Comparison of ENCODE assay signal across 8 cellular contexts in the genomic region with DNA sequence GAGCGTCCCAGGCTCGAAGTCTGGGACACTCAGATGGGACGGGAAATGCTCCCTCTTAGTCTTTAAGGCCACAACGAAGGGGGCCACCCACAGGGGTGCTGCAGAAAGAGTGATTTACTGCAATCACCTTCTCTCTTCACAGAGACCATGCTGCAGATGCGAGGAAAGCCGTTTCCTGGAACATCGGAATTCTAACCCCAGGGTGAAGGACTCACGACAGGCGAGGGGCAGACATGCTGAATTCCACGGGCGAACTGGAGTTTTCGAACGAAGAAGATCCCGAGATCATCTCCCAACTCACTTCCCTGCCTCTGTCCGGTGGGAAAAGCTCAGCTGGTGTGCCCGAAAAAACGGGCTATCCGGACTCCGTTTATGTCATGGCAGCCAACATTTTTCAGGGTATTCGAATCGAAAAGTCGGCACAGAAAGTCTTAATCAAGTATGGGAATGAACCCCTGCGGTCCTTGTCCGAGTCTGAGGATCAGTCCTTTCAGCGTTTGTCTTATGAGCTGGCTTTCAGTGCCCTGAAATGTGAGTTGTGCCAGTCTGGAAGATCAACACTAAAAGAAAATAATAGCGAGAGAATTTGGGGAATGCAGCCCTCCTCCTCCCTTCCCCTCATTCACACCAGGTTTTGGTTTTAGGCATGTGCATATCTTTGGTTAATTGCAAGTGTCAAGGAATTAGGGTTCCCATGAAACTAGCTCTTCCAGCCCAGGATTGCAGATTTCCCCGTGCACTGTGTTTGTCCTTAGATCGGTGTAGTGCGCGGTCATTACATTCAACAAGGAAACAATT. TPM values are rescaled to one million over a fixed set of nuclear protein-coding genes. Genes with fewer than 3 reads are reported as not detected.
DNase-seq lines count a peak whose midpoint lies in the region; ATAC-seq and TF ChIP-seq lines count a peak whose summit lies in the region.

No MANE protein-coding gene starts in this region.

- H3K4me3 ChIP-seq in ascending aorta = peak overlapping the region; percentile 54 to 70
- peak overlapping the region; percentile 91 for H3K4me3 ChIP-seq in thoracic aorta

- peak overlapping the region; percentile 63 for H3K4me3 Mint-ChIP-seq in activated naive CD4-positive, alpha-beta T cell treated with anti-CD3 and anti-CD28 coated beads for 36 hours

- peaks cover 21% of the 10 kb centered on the region for H3K27me3 Mint-ChIP-seq in activated naive CD4-positive, alpha-beta T cell treated with anti-CD3 and anti-CD28 coated beads for 36 hours (ENCODE audit: low read depth)

- ATAC-seq in thoracic aorta (ENCODE audit: insufficient number of reproducible peaks, low FRiP score, low read depth) = no peak
- ATAC-seq in HG02970 (IDR thresholded peaks at IDR 0.05; ENCODE audit: low FRiP score, unreplicated experiment) = no peak
- no peak for ATAC-seq in HG03521 (IDR thresholded peaks at IDR 0.05; ENCODE audit: unreplicated experiment)

- CTCF ChIA-PET in activated naive CD4-positive, alpha-beta T cell treated with anti-CD3 and anti-CD28 coated beads for 36 hours (lab: Charles Lee) = interaction anchor here (0.6 to 1.4 kb wide), 2 partner anchors 90 to 101 kb away, joined by 3 to 7 read pairs; no protein-coding TSS in a partner anchor

- H3K36me3 ChIP-seq in ascending aorta = no peaks in the 10 kb centered on the region
- H3K36me3 ChIP-seq in thoracic aorta = no peaks in the 10 kb centered on the region

- no peaks in the 10 kb centered on the region for H3K9me3 ChIP-seq in ascending aorta
- H3K9me3 ChIP-seq in thoracic aorta = no peaks in the 10 kb centered on the region

- H3K27me3 ChIP-seq in ascending aorta (no peaks in the 10 kb centered on the region), thoracic aorta (replicated peaks; ENCODE audit: insufficient read depth) (no peaks in the 10 kb centered on the region)

- no peaks in the 10 kb centered on the region for H3K9me3 Mint-ChIP-seq in activated naive CD4-positive, alpha-beta T cell treated with anti-CD3 and anti-CD28 coated beads for 36 hours

- H3K4me1 Mint-ChIP-seq in activated naive CD4-positive, alpha-beta T cell treated with anti-CD3 and anti-CD28 coated beads for 36 hours (ENCODE audit: low read depth) = peaks cover 4% of the 10 kb centered on the region

- H3K27ac Mint-ChIP-seq in activated naive CD4-positive, alpha-beta T cell treated with anti-CD3 and anti-CD28 coated beads for 36 hours = no peak overlapping the region

- no peaks in the 10 kb centered on the region for H3K36me3 Mint-ChIP-seq in activated naive CD4-positive, alpha-beta T cell treated with anti-CD3 and anti-CD28 coated beads for 36 hours (ENCODE audit: low read depth)

- no peak for DNase-seq in activated naive CD4-positive, alpha-beta T cell treated with anti-CD3 and anti-CD28 coated beads for 36 hours
- DNase-seq in activated naive CD4-positive, alpha-beta T cell treated with Interleukin-2 at 50 U/mL for 16 hours = no peak
- no peak for DNase-seq in ascending aorta (ENCODE audit: low spot score in 2 of 2)
- peak; percentile 29 for DNase-seq in kidney tubule cell (ENCODE audit: low spot score)
- no peak for DNase-seq in thoracic aorta (ENCODE audit: low spot score)
- no peak for DNase-seq in effector CD4-positive, alpha-beta T cell

- H3K27ac ChIP-seq in ascending aorta (peak overlapping the region; percentile 45 to 53), thoracic aorta (peak overlapping the region; percentile 60 to 61)

- TF ChIP-seq CTCF in ascending aorta (IDR thresholded peaks at IDR 0.05) (no peak), thoracic aorta (IDR thresholded peaks at IDR 0.05) (no peak)

- intact Hi-C loops in activated naive CD4-positive, alpha-beta T cell treated with anti-CD3 and anti-CD28 coated beads for 36 hours (cut with micrococcal nuclease) = no loop called here
- intact Hi-C loops in ascending aorta (cut with DNase I) = loop anchor here (5.0 kb wide), 2 partner anchors 67 to 147 kb away; no protein-coding TSS in a partner anchor

- H3K4me1 ChIP-seq in ascending aorta = no peaks in the 10 kb centered on the region
- H3K4me1 ChIP-seq in thoracic aorta (ENCODE audit: control insufficient read depth in 1 of 2, low read depth in 2 of 2) = peaks cover 0 to 5% of the 10 kb centered on the region in 2 donors

RNA-seq across cellular contexts. Expression of a gene that starts 0.9 kb away (rescaled TPM):
- total RNA-seq in activated naive CD4-positive, alpha-beta T cell treated with anti-CD3 and anti-CD28 coated beads for 36 hours = under 1 TPM; 0.19 to 0.27 TPM
- 5.0 TPM for total RNA-seq in ascending aorta
- 10 to 100 TPM in 1 of 2 donors, 1 to 10 TPM in 1; 6.8 to 21.8 TPM for total RNA-seq in thoracic aorta
